Comparison of ENCODE assay signal across 8 cellular contexts in the genomic region with DNA sequence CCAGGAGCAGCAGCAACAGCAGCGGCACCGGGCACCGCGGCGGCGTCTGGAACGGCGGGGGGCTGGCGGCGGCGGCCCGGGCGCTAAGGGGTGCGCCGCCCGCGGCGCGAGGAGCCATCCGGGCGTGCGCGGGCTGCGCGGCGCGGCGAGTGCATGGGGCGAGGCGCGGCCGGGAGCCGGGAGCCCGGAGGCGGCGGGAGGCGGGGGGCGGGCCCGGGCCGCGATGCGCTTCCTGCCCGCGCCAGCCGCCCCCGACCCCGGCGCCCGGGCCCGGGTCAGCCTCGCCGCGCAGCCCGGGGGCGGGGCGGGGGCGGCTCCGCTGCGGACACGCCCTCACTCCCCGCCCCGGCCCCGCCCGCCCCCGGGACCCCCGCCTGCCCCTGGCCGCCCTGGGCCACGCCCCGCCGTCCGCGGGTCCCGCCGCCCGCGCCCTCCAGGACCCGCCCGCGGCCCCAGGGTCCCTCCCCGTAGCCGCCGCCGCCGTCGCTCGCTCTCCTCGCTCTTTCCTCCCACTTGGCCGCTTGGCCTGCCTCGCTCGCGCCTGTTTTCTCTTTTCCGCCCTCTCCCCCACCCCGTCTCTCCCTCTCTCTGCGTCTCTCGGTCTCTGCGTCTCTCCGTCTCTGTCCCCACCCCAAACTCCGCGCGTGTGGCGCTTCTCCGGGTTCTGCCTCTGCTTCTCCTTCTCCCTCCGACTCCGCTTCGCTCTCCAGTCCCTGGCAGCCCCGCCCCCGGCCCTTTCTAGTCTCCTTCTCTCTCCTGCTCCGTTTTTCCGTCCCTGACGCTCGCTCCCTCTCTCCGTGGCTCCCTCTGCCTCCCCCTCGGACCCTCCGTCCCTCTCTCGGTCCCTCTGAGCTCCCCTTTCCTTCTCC. TPM values are rescaled to one million over a fixed set of nuclear protein-coding genes. Genes with fewer than 3 reads are reported as not detected.
DNase-seq lines count a peak whose midpoint lies in the region; ATAC-seq and TF ChIP-seq lines count a peak whose summit lies in the region.

A gene with protein sequence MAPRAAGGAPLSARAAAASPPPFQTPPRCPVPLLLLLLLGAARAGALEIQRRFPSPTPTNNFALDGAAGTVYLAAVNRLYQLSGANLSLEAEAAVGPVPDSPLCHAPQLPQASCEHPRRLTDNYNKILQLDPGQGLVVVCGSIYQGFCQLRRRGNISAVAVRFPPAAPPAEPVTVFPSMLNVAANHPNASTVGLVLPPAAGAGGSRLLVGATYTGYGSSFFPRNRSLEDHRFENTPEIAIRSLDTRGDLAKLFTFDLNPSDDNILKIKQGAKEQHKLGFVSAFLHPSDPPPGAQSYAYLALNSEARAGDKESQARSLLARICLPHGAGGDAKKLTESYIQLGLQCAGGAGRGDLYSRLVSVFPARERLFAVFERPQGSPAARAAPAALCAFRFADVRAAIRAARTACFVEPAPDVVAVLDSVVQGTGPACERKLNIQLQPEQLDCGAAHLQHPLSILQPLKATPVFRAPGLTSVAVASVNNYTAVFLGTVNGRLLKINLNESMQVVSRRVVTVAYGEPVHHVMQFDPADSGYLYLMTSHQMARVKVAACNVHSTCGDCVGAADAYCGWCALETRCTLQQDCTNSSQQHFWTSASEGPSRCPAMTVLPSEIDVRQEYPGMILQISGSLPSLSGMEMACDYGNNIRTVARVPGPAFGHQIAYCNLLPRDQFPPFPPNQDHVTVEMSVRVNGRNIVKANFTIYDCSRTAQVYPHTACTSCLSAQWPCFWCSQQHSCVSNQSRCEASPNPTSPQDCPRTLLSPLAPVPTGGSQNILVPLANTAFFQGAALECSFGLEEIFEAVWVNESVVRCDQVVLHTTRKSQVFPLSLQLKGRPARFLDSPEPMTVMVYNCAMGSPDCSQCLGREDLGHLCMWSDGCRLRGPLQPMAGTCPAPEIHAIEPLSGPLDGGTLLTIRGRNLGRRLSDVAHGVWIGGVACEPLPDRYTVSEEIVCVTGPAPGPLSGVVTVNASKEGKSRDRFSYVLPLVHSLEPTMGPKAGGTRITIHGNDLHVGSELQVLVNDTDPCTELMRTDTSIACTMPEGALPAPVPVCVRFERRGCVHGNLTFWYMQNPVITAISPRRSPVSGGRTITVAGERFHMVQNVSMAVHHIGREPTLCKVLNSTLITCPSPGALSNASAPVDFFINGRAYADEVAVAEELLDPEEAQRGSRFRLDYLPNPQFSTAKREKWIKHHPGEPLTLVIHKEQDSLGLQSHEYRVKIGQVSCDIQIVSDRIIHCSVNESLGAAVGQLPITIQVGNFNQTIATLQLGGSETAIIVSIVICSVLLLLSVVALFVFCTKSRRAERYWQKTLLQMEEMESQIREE (N-terminal part only) (minus strand): TSS at position 155 of the 869 bp plus-strand sequence. CDS start 37 bp downstream, at position 118.

- 1 to 3% methylated on average over 36 to 38 of the region's 115 CpGs for WGBS in upper lobe of left lung, 2 donors

- no peak for TF ChIP-seq EP300 in upper lobe of left lung (IDR thresholded peaks at IDR 0.05)

- H3K27me3 Mint-ChIP-seq in activated naive CD4-positive, alpha-beta T cell treated with anti-CD3 and anti-CD28 coated beads, Interleukin-2, amount 10 ng/mL, durations not matched to agents 7 days and 5 days, result peaks cover 92% of the 10 kb centered on the region
- H3K27me3 Mint-ChIP-seq in natural killer cell treated with Interleukin-12 subunit alpha and Interleukin-12 subunit beta and Interleukin-15 and Interleukin-18, amount 100 ng/mL, for 72 hours, result peaks cover 12 to 15% of the 10 kb centered on the region in 2 donors

- TF ChIP-seq CTCF in foreskin keratinocyte (conservative IDR thresholded peaks at IDR 0.05) (no peak), upper lobe of left lung (IDR thresholded peaks at IDR 0.05) (peak in 1 of 6 experiments; percentile 21)

- peaks cover 67% of the 10 kb centered on the region for H3K27me3 ChIP-seq in foreskin keratinocyte
- no peaks in the 10 kb centered on the region for H3K27me3 ChIP-seq in upper lobe of left lung

- H3K4me1 Mint-ChIP-seq in activated naive CD4-positive, alpha-beta T cell treated with anti-CD3 and anti-CD28 coated beads, Interleukin-2, amount 10 ng/mL, durations not matched to agents 7 days and 5 days, result peaks cover 15% of the 10 kb centered on the region
- peaks cover 39 to 48% of the 10 kb centered on the region in 2 donors for H3K4me1 Mint-ChIP-seq in natural killer cell treated with Interleukin-12 subunit alpha and Interleukin-12 subunit beta and Interleukin-15 and Interleukin-18, amount 100 ng/mL, for 72 hours (ENCODE audit: low read depth in 2 of 2)

- H3K4me3 ChIP-seq in upper lobe of left lung, result peak within 1 kb of the TSS; percentile 39 to 85 (median 72)

- peak within 1 kb of the TSS; percentile 64 for H3K27ac Mint-ChIP-seq in activated naive CD4-positive, alpha-beta T cell treated with anti-CD3 and anti-CD28 coated beads, Interleukin-2, amount 10 ng/mL, durations not matched to agents 7 days and 5 days
- peak within 1 kb of the TSS in 1 of 2 donors; percentile 58 for H3K27ac Mint-ChIP-seq in natural killer cell treated with Interleukin-12 subunit alpha and Interleukin-12 subunit beta and Interleukin-15 and Interleukin-18, amount 100 ng/mL, for 72 hours

- H3K36me3 ChIP-seq in upper lobe of left lung, result no peaks in the 10 kb centered on the region

- CTCF ChIA-PET in activated naive CD4-positive, alpha-beta T cell treated with anti-CD3 and anti-CD28 coated beads, Interleukin-2, amount 10 ng/mL, durations not matched to agents 7 days and 5 days (lab: Charles Lee), result interaction anchor here (0.6 to 1.1 kb wide), 2 partner anchors 13 to 19 kb away, joined by 3 read pairs; no protein-coding TSS in a partner anchor

- H3K4me3 Mint-ChIP-seq in activated naive CD4-positive, alpha-beta T cell treated with anti-CD3 and anti-CD28 coated beads, Interleukin-2, amount 10 ng/mL, durations not matched to agents 7 days and 5 days, result peak within 1 kb of the TSS; percentile 78
- H3K4me3 Mint-ChIP-seq in natural killer cell treated with Interleukin-12 subunit alpha and Interleukin-12 subunit beta and Interleukin-15 and Interleukin-18, amount 100 ng/mL, for 72 hours, result peak within 1 kb of the TSS; percentile 93

- no peaks in the 10 kb centered on the region for H3K9me3 ChIP-seq in upper lobe of left lung

- ATAC-seq in foreskin keratinocyte (peak; percentile 23), upper lobe of left lung (ENCODE audit: low FRiP score in 2 of 2) (peak; percentile 56 to 81), GM19452 (IDR thresholded peaks at IDR 0.05; ENCODE audit: unreplicated experiment) (no peak)
- peak; percentile 74 to 85 for ATAC-seq in natural killer cell treated with Interleukin-12 subunit alpha and Interleukin-12 subunit beta and Interleukin-15 and Interleukin-18, amount 100 ng/mL, for 72 hours

- DNase-seq in AG08395 (ENCODE audit: low spot score), result peak; percentile 92
- peak; percentile 25 for DNase-seq in GOT3 (lab: John Stamatoyannopoulos, UW)
- peak; percentile 73 to 85 for DNase-seq in NOMO-1 (lab: John Stamatoyannopoulos, UW; ENCODE audit: unreplicated experiment in 2 of 2)
- peak; percentile 53 for DNase-seq in activated naive CD4-positive, alpha-beta T cell treated with anti-CD3 and anti-CD28 coated beads, Interleukin-2, amount 10 ng/mL, durations not matched to agents 7 days and 5 days
- DNase-seq in foreskin keratinocyte, result peak in 1 of 2 donors; percentile 28
- no peak for DNase-seq in natural killer cell treated with Interleukin-12 subunit alpha and Interleukin-12 subunit beta and Interleukin-15 and Interleukin-18, amount 100 ng/mL, for 72 hours (ENCODE audit: low spot score)
- DNase-seq in upper lobe of left lung, result peak; percentile 70 to 95

- H3K27ac ChIP-seq in foreskin keratinocyte (no peak within 1 kb of the TSS), upper lobe of left lung (peak within 1 kb of the TSS; percentile 92 to 98 (median 94))

- no peaks in the 10 kb centered on the region for H3K9me3 Mint-ChIP-seq in activated naive CD4-positive, alpha-beta T cell treated with anti-CD3 and anti-CD28 coated beads, Interleukin-2, amount 10 ng/mL, durations not matched to agents 7 days and 5 days
- H3K9me3 Mint-ChIP-seq in natural killer cell treated with Interleukin-12 subunit alpha and Interleukin-12 subunit beta and Interleukin-15 and Interleukin-18, amount 100 ng/mL, for 72 hours, result no peaks in the 10 kb centered on the region

- TF ChIP-seq POLR2A in upper lobe of left lung (IDR thresholded peaks at IDR 0.05), result peak in 3 of 4 donors; percentile 18 to 84 (median 28)

- no peaks in the 10 kb centered on the region for H3K4me1 ChIP-seq in foreskin keratinocyte
- H3K4me1 ChIP-seq in upper lobe of left lung, result peaks cover 62 to 83% (median 70%) of the 10 kb centered on the region in 4 donors

- H3K36me3 Mint-ChIP-seq in activated naive CD4-positive, alpha-beta T cell treated with anti-CD3 and anti-CD28 coated beads, Interleukin-2, amount 10 ng/mL, durations not matched to agents 7 days and 5 days, result peaks cover 2% of the 10 kb centered on the region
- no peaks in the 10 kb centered on the region for H3K36me3 Mint-ChIP-seq in natural killer cell treated with Interleukin-12 subunit alpha and Interleukin-12 subunit beta and Interleukin-15 and Interleukin-18, amount 100 ng/mL, for 72 hours

RNA-seq across cellular contexts. Expression of the gene that starts here (rescaled TPM):
- 1.8 and 3.1 TPM in 2 replicates for total RNA-seq in foreskin keratinocyte
- 1.3 and 2.5 TPM in 2 replicates for polyA plus RNA-seq in foreskin keratinocyte
- total RNA-seq in natural killer cell treated with Interleukin-12 subunit alpha and Interleukin-12 subunit beta and Interleukin-15 and Interleukin-18, amount 100 ng/mL, for 72 hours, result 1 to 10 TPM; 2.8 to 4.8 TPM
- 100 to 1,000 TPM in 5 of 6 donors, 10 to 100 TPM in 1; 95.3 to 607 (median 227) TPM for total RNA-seq in upper lobe of left lung

Comparison
In these comparisons a context has a peak if more than half of its experiments do, and no peak if none do; other contexts are left out.
1. RNA of the gene that starts here (total RNA-seq): 95.3 to 607 TPM in upper lobe of left lung; 2.8 to 4.8 TPM in natural killer cell treated with Interleukin-12 subunit alpha and Interleukin-12 subunit beta and Interleukin-15 and Interleukin-18, amount 100 ng/mL, for 72 hours and 1.8 to 3.1 TPM in foreskin keratinocyte; every median in the first group is over 10 times any median in the second.